Comparison of ENCODE assay signal across 14 cellular contexts in the genomic region with DNA sequence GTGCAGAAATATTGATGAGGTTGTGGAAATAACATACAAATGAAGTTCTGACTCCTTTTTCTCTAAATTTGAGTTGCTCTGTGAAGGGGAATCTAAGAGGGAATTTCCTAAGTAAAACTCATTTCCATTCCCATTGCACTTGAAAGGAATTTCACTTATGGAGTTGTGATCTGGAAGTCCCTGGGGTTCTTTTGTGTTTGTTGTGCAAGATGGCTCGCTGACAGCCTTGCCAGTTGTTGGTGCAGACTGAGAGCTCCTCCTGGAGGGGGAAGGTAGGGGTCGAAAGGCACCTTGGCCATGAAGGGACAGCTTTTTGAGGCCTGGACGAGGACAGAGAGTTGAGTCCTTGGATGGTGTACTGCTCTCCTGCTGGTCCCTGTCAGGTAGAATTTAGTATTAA.
DNase-seq lines count a peak whose midpoint lies in the region; ATAC-seq, FAIRE-seq and TF ChIP-seq lines count a peak whose summit lies in the region.
"Had no signal": no experiment of that assay in that cellular context is flagged by ENCODE, and none has a peak within 500 bp of the region (broad histone marks: within the 10 kb centered on the region; RNA-seq: fewer than 3 reads in every experiment).

No MANE protein-coding gene starts in this region.

- H3K9me3 ChIP-seq in HepG2 (ENCODE audit: low read length) (no peaks in the 10 kb centered on the region), right lobe of liver (no peaks in the 10 kb centered on the region)
- H3K9me3 ChIP-seq in naive thymus-derived CD4-positive, alpha-beta T cell (ENCODE audit: control insufficient read depth in 2 of 3, low read length in 3 of 3), result no peaks in the 10 kb centered on the region

- intact Hi-C loops in HepG2 (cut with micrococcal nuclease; ENCODE audit: unreplicated experiment), result no loop called here
- intact Hi-C loops in right lobe of liver (cut with DNase I), result no loop called here
- intact Hi-C loops in naive thymus-derived CD4-positive, alpha-beta T cell (cut with micrococcal nuclease), result no loop called here

- DNase-seq in HepG2 (ENCODE audit: low spot score) (peak; percentile 1), right lobe of liver (no peak), amniotic epithelial cell (ENCODE audit: low read depth) (peak; percentile 9), iPS DF 4.7 (ENCODE audit: extremely low read depth, low spot score) (peak; percentile 83), RWPE1 (ENCODE audit: low spot score) (no peak)
- DNase-seq in naive thymus-derived CD4-positive, alpha-beta T cell, result no peak
- no peak for DNase-seq in stimulated activated naive B cell treated with anti-CD40 and anti-IgM and Interleukin-4, amounts not matched to agents 10 μg/mL and 1 μg/mL and 100 μg/mL, for 72 hours
- DNase-seq: activated CD4-positive, CD25-positive, alpha-beta regulatory T cell; NCI-H1105 treated with DMSO at 0.1 percent for 48 hours; PC-9; stimulated activated naive CD4-positive, alpha-beta T cell treated with Interleukin-2 at 50 U/mL for 16 hours had no signal

- peak overlapping the region in 1 of 9 donors; percentile 33 for H3K27ac Mint-ChIP-seq in naive thymus-derived CD4-positive, alpha-beta T cell
- H3K27ac Mint-ChIP-seq in stimulated activated naive B cell treated with anti-CD40 and anti-IgM and Interleukin-4, amounts not matched to agents 10 μg/mL and 1 μg/mL and 100 μg/mL, for 72 hours, result no peak overlapping the region
- H3K27ac Mint-ChIP-seq: memory B cell had no signal

- no peak overlapping the region for H3K4me2 ChIP-seq in HepG2 (ENCODE audit: low read depth, low read length)
- H3K4me2 ChIP-seq: PC-9 had no signal

- TF ChIP-seq CTCF in HepG2 (CRISPR knock-in tag; IDR thresholded peaks at IDR 0.05), result peak; percentile 43
- TF ChIP-seq CTCF in right lobe of liver (IDR thresholded peaks at IDR 0.05), result no peak
- no peak for TF ChIP-seq CTCF in RWPE1 (conservative IDR thresholded peaks at IDR 0.05; ENCODE audit: low read depth)

- peaks cover 0 to 3% (median 0%) of the 10 kb centered on the region in 5 donors for H3K27me3 Mint-ChIP-seq in naive thymus-derived CD4-positive, alpha-beta T cell
- H3K27me3 Mint-ChIP-seq in stimulated activated naive B cell treated with anti-CD40 and anti-IgM and Interleukin-4, amounts not matched to agents 10 μg/mL and 1 μg/mL and 100 μg/mL, for 72 hours, result peaks cover 0 to 4% of the 10 kb centered on the region in 2 donors

- H3K27ac ChIP-seq in HepG2 (ENCODE audit: extremely low read length, insufficient read depth, low read length) (no peak overlapping the region), right lobe of liver (no peak overlapping the region), RWPE1 (no peak overlapping the region)
- no peak overlapping the region for H3K27ac ChIP-seq in naive thymus-derived CD4-positive, alpha-beta T cell (ENCODE audit: low read depth, low read length)
- H3K27ac ChIP-seq: PC-9 had no signal

- FAIRE-seq in HepG2 (lab: Jason Lieb, UNC), result no peak
- FAIRE-seq: endometrium had no signal

- peaks cover 0 to 11% (median 1%) of the 10 kb centered on the region in 11 donors for H3K9me3 Mint-ChIP-seq in naive thymus-derived CD4-positive, alpha-beta T cell
- H3K9me3 Mint-ChIP-seq in stimulated activated naive B cell treated with anti-CD40 and anti-IgM and Interleukin-4, amounts not matched to agents 10 μg/mL and 1 μg/mL and 100 μg/mL, for 72 hours, result no peaks in the 10 kb centered on the region

- peaks cover 14% of the 10 kb centered on the region; the same call in 1 of the 2 replicates for H3K4me1 ChIP-seq in HepG2 (ENCODE audit: insufficient read depth, low read length)
- no peaks in the 10 kb centered on the region for H3K4me1 ChIP-seq in right lobe of liver
- no peaks in the 10 kb centered on the region for H3K4me1 ChIP-seq in naive thymus-derived CD4-positive, alpha-beta T cell (ENCODE audit: control insufficient read depth in 2 of 2, insufficient read depth in 2 of 2, low read length in 2 of 2)

- CTCF ChIA-PET in HepG2 (lab: Yijun Ruan, JAX; ENCODE audit: low intra/inter-chr PET ratio, low total read pairs) (no interaction called here), RWPE1 (lab: Yijun Ruan, JAX) (no interaction called here)
- CTCF ChIA-PET in naive thymus-derived CD4-positive, alpha-beta T cell (lab: Charles Lee), result interaction anchor here (0.6 kb wide), 1 partner anchor 35 kb away, joined by 3 read pairs; no protein-coding TSS in a partner anchor

- H3K36me3 Mint-ChIP-seq in naive thymus-derived CD4-positive, alpha-beta T cell, result peaks cover 0 to 4% (median 0%) of the 10 kb centered on the region in 5 donors
- no peaks in the 10 kb centered on the region for H3K36me3 Mint-ChIP-seq in stimulated activated naive B cell treated with anti-CD40 and anti-IgM and Interleukin-4, amounts not matched to agents 10 μg/mL and 1 μg/mL and 100 μg/mL, for 72 hours

- no TSS peak for BruUV-seq in HepG2 (replicated peaks; lab: Mats Ljungman, UMichigan)

- H3K27me3 ChIP-seq in HepG2 (ENCODE audit: control insufficient read depth in 1 of 2, insufficient read depth in 2 of 2, low read length in 2 of 2) (0 out of 5 replicates have a peak, but pooled peaks cover 0 to 5% of the 10 kb centered on the region in 2 experiments), right lobe of liver (no peaks in the 10 kb centered on the region)
- H3K27me3 ChIP-seq in naive thymus-derived CD4-positive, alpha-beta T cell (ENCODE audit: control insufficient read depth in 2 of 2, insufficient read depth in 2 of 2, low read length in 2 of 2), result no peaks in the 10 kb centered on the region

- no peak for TF ChIP-seq RAD21 in HepG2 (CRISPR knock-in tag; IDR thresholded peaks at IDR 0.05)

- H3K9ac ChIP-seq in HepG2 (ENCODE audit: insufficient read depth, low read depth, low read length), result no peak overlapping the region

- peak; percentile 39; the same call in 1 of the 3 replicates for ATAC-seq in HepG2
- no peak for ATAC-seq in right lobe of liver
- ATAC-seq in naive thymus-derived CD4-positive, alpha-beta T cell, result no peak
- no peak for ATAC-seq in stimulated activated naive B cell treated with anti-CD40 and anti-IgM and Interleukin-4, amounts not matched to agents 10 μg/mL and 1 μg/mL and 100 μg/mL, for 72 hours (replicated peaks)
- no peak for ATAC-seq in GM19395 (IDR thresholded peaks at IDR 0.05; ENCODE audit: unreplicated experiment)

- no peak overlapping the region for H2AFZ ChIP-seq in HepG2 (ENCODE audit: low read length)
- H2AFZ ChIP-seq: PC-9 had no signal

- in situ Hi-C loops in HepG2 (cut with HindIII; ENCODE audit: extremely low pct_ligation_motif_present, low pct_unique_long_range_greater_than_20kb), result no loop called here

- H3K4me3 Mint-ChIP-seq in naive thymus-derived CD4-positive, alpha-beta T cell, result no peak overlapping the region
- no peak overlapping the region for H3K4me3 Mint-ChIP-seq in stimulated activated naive B cell treated with anti-CD40 and anti-IgM and Interleukin-4, amounts not matched to agents 10 μg/mL and 1 μg/mL and 100 μg/mL, for 72 hours
- H3K4me3 Mint-ChIP-seq: memory B cell had no signal

- no peak for TF ChIP-seq POLR2A in HepG2 (IDR thresholded peaks at IDR 0.05; ENCODE audit: insufficient read depth in 1 of 2, low read depth in 2 of 2, low read length in 2 of 2)
- TF ChIP-seq POLR2A in right lobe of liver (IDR thresholded peaks at IDR 0.05), result no peak

- no peaks in the 10 kb centered on the region for H3K36me3 ChIP-seq in HepG2 (replicated peaks in 1 of 2; ENCODE audit: control insufficient read depth in 1 of 2, insufficient read depth in 2 of 2, low read length in 2 of 2)
- no peaks in the 10 kb centered on the region for H3K36me3 ChIP-seq in right lobe of liver
- H3K36me3 ChIP-seq in naive thymus-derived CD4-positive, alpha-beta T cell (ENCODE audit: control insufficient read depth in 2 of 3, insufficient read depth in 3 of 3, low read length in 3 of 3), result no peaks in the 10 kb centered on the region

- 5% methylated on average over 3 of the region's 3 CpGs for WGBS in HepG2 (ENCODE audit: low lambda C conversion rate)
- WGBS in right lobe of liver (ENCODE audit: insufficient coverage, low coverage, low lambda C conversion rate, missing lambda C conversion rate), result 53% methylated on average over 3 of the region's 3 CpGs

- H3K79me2 ChIP-seq in HepG2 (ENCODE audit: insufficient read depth, low read length), result no peaks in the 10 kb centered on the region

- TF ChIP-seq EP300 in HepG2 (IDR thresholded peaks at IDR 0.05; ENCODE audit: low read depth in 2 of 2, low read length in 2 of 2), result no peak
- TF ChIP-seq EP300 in HepG2 (CRISPR knock-in tag; IDR thresholded peaks at IDR 0.05; ENCODE audit: borderline replicate concordance), result no peak

- H4K20me1 ChIP-seq in HepG2 (ENCODE audit: insufficient read depth, low read length), result no peaks in the 10 kb centered on the region

- H3K4me3 ChIP-seq in HepG2 (replicated peaks in 1 of 3; ENCODE audit: insufficient read depth in 1 of 3, low read depth in 2 of 3, low read length in 3 of 3) (no peak overlapping the region), right lobe of liver (no peak overlapping the region)
- H3K4me3 ChIP-seq in naive thymus-derived CD4-positive, alpha-beta T cell (ENCODE audit: low read length), result no peak overlapping the region
- H3K4me3 ChIP-seq: PC-9 had no signal

- POLR2A ChIA-PET in HepG2 (lab: Yijun Ruan, JAX), result no interaction called here
- POLR2A ChIA-PET in naive thymus-derived CD4-positive, alpha-beta T cell (lab: Charles Lee), result no interaction called here
- POLR2A ChIA-PET in RWPE1 (lab: Yijun Ruan, JAX; ENCODE audit: low non-redundant PET), result no interaction called here

- H3K4me1 Mint-ChIP-seq in naive thymus-derived CD4-positive, alpha-beta T cell, result no peaks in the 10 kb centered on the region
- no peaks in the 10 kb centered on the region for H3K4me1 Mint-ChIP-seq in stimulated activated naive B cell treated with anti-CD40 and anti-IgM and Interleukin-4, amounts not matched to agents 10 μg/mL and 1 μg/mL and 100 μg/mL, for 72 hours
- H3K4me1 Mint-ChIP-seq: memory B cell had no signal

TF ChIP-seq in HepG2, 621 proteins besides CTCF, POLR2A, EP300 and RAD21 (continues in another document):
- TF ChIP-seq NFE2L1 (CRISPR knock-in tag; IDR thresholded peaks at IDR 0.05; ENCODE audit: borderline replicate concordance) (no peak), XRCC5 (optimal IDR thresholded peaks at IDR 0.05; ENCODE audit: low read length) (no peak), FOXC1 (CRISPR knock-in tag; IDR thresholded peaks at IDR 0.05; ENCODE audit: borderline replicate concordance) (no peak)
- TF ChIP-seq, protein P1, sequence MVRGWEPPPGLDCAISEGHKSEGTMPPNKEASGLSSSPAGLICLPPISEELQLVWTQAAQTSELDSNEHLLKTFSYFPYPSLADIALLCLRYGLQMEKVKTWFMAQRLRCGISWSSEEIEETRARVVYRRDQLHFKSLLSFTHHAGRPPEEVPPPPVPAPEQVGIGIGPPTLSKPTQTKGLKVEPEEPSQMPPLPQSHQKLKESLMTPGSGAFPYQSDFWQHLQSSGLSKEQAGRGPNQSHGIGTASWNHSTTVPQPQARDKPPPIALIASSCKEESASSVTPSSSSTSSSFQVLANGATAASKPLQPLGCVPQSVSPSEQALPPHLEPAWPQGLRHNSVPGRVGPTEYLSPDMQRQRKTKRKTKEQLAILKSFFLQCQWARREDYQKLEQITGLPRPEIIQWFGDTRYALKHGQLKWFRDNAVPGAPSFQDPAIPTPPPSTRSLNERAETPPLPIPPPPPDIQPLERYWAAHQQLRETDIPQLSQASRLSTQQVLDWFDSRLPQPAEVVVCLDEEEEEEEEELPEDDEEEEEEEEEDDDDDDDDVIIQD (CRISPR knock-in tag; IDR thresholded peaks at IDR 0.05; ENCODE audit: low read depth), result no peak

Comparison
In these comparisons a context has a peak if more than half of its experiments do, and no peak if none do; other contexts are left out.
1. DNase-seq: peak in HepG2 (single experiment), amniotic epithelial cell (single experiment) and iPS DF 4.7 (single experiment); none in right lobe of liver (0 of 3), naive thymus-derived CD4-positive, alpha-beta T cell (0 of 9), stimulated activated naive B cell treated with anti-CD40 and anti-IgM and Interleukin-4, amounts not matched to agents 10 μg/mL and 1 μg/mL and 100 μg/mL, for 72 hours (single experiment) and RWPE1 (single experiment).